1 cellular context compared by ENCODE assay signal in the genomic region with DNA sequence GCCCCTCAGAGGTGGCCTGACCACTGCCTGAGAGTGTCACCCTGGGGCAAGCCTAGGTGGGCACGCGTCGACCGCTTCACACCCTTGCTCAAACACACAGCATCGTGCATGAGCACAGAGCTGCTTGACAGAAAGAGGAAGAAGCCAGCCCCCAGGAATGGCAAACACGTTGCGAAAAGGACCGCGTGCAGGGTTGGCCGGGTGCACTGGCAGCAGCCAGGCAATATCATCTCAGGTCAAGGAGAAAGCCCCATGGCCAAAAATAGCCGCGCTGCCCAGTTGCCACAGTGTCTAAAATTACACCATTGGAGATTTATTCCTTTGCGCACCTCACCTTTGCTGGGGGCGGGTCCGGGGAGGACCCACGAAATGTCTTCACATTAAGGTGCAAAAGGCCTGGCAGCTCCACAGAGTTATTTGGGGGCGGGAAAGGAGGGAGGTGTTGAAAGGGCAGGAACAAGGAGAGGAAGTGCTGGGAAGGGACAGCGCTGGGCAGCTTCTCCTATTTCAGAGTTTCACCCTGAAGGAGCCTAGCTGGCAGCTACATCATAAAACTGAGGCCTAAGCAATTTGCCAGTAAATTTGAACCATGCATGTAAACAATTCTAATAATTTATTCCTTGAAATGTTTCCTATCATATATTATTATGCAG.
TF ChIP-seq lines count a peak whose summit lies in the region.

No MANE protein-coding gene starts in this region.

TF ChIP-seq in HCT116, 20 proteins besides CTCF, POLR2A, EP300 and RAD21 (continued from another document):
- TF ChIP-seq, protein P1, sequence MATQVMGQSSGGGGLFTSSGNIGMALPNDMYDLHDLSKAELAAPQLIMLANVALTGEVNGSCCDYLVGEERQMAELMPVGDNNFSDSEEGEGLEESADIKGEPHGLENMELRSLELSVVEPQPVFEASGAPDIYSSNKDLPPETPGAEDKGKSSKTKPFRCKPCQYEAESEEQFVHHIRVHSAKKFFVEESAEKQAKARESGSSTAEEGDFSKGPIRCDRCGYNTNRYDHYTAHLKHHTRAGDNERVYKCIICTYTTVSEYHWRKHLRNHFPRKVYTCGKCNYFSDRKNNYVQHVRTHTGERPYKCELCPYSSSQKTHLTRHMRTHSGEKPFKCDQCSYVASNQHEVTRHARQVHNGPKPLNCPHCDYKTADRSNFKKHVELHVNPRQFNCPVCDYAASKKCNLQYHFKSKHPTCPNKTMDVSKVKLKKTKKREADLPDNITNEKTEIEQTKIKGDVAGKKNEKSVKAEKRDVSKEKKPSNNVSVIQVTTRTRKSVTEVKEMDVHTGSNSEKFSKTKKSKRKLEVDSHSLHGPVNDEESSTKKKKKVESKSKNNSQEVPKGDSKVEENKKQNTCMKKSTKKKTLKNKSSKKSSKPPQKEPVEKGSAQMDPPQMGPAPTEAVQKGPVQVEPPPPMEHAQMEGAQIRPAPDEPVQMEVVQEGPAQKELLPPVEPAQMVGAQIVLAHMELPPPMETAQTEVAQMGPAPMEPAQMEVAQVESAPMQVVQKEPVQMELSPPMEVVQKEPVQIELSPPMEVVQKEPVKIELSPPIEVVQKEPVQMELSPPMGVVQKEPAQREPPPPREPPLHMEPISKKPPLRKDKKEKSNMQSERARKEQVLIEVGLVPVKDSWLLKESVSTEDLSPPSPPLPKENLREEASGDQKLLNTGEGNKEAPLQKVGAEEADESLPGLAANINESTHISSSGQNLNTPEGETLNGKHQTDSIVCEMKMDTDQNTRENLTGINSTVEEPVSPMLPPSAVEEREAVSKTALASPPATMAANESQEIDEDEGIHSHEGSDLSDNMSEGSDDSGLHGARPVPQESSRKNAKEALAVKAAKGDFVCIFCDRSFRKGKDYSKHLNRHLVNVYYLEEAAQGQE (IDR thresholded peaks at IDR 0.05; ENCODE audit: low read depth) = no peak
